In the genomic region with DNA sequence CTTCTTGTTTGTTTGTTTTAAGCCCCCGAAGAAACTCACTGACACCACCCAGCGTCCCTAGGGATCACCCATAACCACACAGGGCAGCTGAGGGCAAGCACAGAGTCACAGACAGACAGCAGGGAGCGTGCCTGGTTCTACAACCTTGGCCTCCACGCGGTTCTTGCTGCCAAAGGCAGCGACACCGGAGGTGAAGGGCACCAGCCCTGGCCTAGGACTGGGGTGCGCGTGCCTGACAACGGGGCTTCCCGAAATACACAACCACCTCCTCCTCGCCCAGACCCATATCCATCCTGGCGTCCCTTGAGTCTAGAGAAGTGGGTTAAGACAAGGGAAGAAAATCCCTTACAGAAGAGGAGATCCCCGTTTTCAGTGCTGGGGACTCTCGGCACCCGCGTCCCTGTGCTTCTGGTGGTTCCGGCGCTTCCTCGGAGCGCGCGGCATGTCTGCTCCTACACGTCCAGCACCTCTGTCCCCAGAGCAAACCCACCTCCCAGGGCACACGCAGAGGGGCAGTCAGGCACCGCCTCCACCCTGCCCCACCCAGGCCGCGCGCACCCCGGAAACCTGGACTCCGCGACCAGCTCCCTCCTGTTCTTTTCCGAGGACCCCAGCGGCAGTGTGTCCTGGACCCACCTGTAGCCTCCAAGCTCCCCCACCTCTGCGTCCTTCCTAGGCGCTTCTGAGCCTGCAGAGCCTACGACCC, we compare ENCODE assay signal across 8 cellular contexts.
A peak's percentile ranks its signal among the peaks of the same experiment; 100 is the strongest.
DNase-seq lines count a peak whose midpoint lies in the region; ATAC-seq lines count a peak whose summit lies in the region.

No MANE protein-coding gene starts in this region.

- peak overlapping the region; percentile 74 for H3K4me3 ChIP-seq in iPS-20b (ENCODE audit: low read length)

- no peak overlapping the region for H3K9ac ChIP-seq in iPS-20b (ENCODE audit: low read depth, low read length)

- H3K36me3 ChIP-seq in iPS-20b (ENCODE audit: insufficient read depth, low read depth, low read length): no peaks in the 10 kb centered on the region

- peaks cover 67% of the 10 kb centered on the region for H3K27me3 ChIP-seq in iPS-20b (ENCODE audit: insufficient read depth, low read length)

- ATAC-seq in GM18868 (IDR thresholded peaks at IDR 0.05; ENCODE audit: unreplicated experiment): peak; percentile 4
- ATAC-seq in HG02981 (IDR thresholded peaks at IDR 0.05; ENCODE audit: unreplicated experiment): peak; percentile 13

- DNase-seq in T follicular helper cell (ENCODE audit: low read depth): peak; percentile 22
- peak; percentile 19 to 34 for DNase-seq in stimulated activated CD4-positive, alpha-beta T cell treated with anti-CD3 and anti-CD28 coated beads, Interleukin-12 subunit alpha, Interleukin-12 subunit beta, amount 100 ng/mL, for 24 hours (ENCODE audit: low read depth in 2 of 2)
- DNase-seq in NCI-H187 (lab: John Stamatoyannopoulos, UW): no peak
- DNase-seq in NCI-H2227 (lab: John Stamatoyannopoulos, UW; ENCODE audit: unreplicated experiment): no peak

- H3K27ac ChIP-seq in angular gyrus (ENCODE audit: low read depth, low read length): peak overlapping the region; percentile 22
- H3K27ac ChIP-seq in iPS-20b (ENCODE audit: low read length): no peak overlapping the region

- H3K4me1 ChIP-seq in iPS-20b (ENCODE audit: insufficient read depth, low read length): peaks cover 15% of the 10 kb centered on the region; the same call in 1 of the 2 replicates

- H3K9me3 ChIP-seq in iPS-20b (ENCODE audit: insufficient read depth, low read depth, low read length): no peaks in the 10 kb centered on the region

Comparison
In these comparisons a context has a peak if more than half of its experiments do, and no peak if none do; other contexts are left out.
1. DNase-seq: peak in T follicular helper cell (single experiment) and stimulated activated CD4-positive, alpha-beta T cell treated with anti-CD3 and anti-CD28 coated beads, Interleukin-12 subunit alpha, Interleukin-12 subunit beta, amount 100 ng/mL, for 24 hours (2 of 2); none in NCI-H187 (0 of 2) and NCI-H2227 (single experiment).